1 cellular context compared by ENCODE assay signal in genomic region chr2:101699939-101700442, GRCh38.
TF ChIP-seq lines count a peak whose summit lies in the region.

No MANE protein-coding gene starts in this region.

TF ChIP-seq in IMR-90, 13 proteins besides CTCF, POLR2A, EP300 and RAD21 (continued from another document):
- TF ChIP-seq MXI1 (IDR thresholded peaks at IDR 0.05; ENCODE audit: borderline replicate concordance, low read depth, low read length) (no peak), MAFK (IDR thresholded peaks at IDR 0.05; ENCODE audit: low read depth, low read length) (no peak), CHD1 (IDR thresholded peaks at IDR 0.05; ENCODE audit: low read depth, low read length) (no peak), BHLHE40 (IDR thresholded peaks at IDR 0.05; ENCODE audit: low read depth, low read length) (no peak), MAZ (IDR thresholded peaks at IDR 0.05; ENCODE audit: borderline replicate concordance, low read depth, low read length) (no peak), FOS (IDR thresholded peaks at IDR 0.05; ENCODE audit: low read depth, low read length) (no peak)
